Comparison of ENCODE assay signal across 1 cellular context in the genomic region with DNA sequence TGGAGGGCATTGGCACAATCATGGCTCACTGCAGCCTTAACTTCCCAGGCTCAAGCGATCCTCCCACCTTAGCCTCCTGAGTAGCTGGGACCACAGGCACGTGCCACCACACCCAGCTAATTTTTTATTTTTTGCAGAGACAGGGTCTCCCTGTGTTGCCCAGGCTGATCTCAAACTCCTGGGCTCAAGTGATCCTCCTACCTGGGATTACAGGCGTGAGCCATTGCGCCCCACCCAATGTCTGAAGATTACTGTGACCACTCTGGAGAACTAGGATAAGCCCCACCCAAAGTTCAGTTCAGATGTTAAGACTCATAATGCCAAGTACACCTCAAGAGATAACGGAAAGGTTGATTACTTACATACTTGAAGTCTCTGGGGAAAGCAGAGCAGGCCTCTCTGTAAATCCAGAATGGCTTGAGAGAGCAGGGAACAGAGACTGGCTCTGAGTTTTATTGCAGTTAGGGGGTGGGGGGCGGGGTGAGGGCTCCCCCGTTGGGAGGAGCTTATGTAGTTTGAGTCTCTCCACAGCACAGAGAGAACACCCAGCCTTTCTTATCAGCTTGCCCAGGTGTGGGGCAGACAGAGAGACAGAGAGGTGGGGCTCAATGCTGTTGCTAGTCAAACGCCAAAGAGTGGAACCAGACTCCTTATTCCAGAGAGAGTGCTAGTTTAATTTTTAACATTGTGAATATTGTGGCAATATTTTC.
TF ChIP-seq lines count a peak whose summit lies in the region.

No MANE protein-coding gene starts in this region.

TF ChIP-seq in GM23338, 12 proteins besides CTCF, POLR2A, EP300 and RAD21:
- TF ChIP-seq, protein P1, sequence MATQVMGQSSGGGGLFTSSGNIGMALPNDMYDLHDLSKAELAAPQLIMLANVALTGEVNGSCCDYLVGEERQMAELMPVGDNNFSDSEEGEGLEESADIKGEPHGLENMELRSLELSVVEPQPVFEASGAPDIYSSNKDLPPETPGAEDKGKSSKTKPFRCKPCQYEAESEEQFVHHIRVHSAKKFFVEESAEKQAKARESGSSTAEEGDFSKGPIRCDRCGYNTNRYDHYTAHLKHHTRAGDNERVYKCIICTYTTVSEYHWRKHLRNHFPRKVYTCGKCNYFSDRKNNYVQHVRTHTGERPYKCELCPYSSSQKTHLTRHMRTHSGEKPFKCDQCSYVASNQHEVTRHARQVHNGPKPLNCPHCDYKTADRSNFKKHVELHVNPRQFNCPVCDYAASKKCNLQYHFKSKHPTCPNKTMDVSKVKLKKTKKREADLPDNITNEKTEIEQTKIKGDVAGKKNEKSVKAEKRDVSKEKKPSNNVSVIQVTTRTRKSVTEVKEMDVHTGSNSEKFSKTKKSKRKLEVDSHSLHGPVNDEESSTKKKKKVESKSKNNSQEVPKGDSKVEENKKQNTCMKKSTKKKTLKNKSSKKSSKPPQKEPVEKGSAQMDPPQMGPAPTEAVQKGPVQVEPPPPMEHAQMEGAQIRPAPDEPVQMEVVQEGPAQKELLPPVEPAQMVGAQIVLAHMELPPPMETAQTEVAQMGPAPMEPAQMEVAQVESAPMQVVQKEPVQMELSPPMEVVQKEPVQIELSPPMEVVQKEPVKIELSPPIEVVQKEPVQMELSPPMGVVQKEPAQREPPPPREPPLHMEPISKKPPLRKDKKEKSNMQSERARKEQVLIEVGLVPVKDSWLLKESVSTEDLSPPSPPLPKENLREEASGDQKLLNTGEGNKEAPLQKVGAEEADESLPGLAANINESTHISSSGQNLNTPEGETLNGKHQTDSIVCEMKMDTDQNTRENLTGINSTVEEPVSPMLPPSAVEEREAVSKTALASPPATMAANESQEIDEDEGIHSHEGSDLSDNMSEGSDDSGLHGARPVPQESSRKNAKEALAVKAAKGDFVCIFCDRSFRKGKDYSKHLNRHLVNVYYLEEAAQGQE (IDR thresholded peaks at IDR 0.05; ENCODE audit: unreplicated experiment): no peak
- no peak for TF ChIP-seq JUNB (IDR thresholded peaks at IDR 0.05; ENCODE audit: unreplicated experiment)
- TF ChIP-seq, protein P2, sequence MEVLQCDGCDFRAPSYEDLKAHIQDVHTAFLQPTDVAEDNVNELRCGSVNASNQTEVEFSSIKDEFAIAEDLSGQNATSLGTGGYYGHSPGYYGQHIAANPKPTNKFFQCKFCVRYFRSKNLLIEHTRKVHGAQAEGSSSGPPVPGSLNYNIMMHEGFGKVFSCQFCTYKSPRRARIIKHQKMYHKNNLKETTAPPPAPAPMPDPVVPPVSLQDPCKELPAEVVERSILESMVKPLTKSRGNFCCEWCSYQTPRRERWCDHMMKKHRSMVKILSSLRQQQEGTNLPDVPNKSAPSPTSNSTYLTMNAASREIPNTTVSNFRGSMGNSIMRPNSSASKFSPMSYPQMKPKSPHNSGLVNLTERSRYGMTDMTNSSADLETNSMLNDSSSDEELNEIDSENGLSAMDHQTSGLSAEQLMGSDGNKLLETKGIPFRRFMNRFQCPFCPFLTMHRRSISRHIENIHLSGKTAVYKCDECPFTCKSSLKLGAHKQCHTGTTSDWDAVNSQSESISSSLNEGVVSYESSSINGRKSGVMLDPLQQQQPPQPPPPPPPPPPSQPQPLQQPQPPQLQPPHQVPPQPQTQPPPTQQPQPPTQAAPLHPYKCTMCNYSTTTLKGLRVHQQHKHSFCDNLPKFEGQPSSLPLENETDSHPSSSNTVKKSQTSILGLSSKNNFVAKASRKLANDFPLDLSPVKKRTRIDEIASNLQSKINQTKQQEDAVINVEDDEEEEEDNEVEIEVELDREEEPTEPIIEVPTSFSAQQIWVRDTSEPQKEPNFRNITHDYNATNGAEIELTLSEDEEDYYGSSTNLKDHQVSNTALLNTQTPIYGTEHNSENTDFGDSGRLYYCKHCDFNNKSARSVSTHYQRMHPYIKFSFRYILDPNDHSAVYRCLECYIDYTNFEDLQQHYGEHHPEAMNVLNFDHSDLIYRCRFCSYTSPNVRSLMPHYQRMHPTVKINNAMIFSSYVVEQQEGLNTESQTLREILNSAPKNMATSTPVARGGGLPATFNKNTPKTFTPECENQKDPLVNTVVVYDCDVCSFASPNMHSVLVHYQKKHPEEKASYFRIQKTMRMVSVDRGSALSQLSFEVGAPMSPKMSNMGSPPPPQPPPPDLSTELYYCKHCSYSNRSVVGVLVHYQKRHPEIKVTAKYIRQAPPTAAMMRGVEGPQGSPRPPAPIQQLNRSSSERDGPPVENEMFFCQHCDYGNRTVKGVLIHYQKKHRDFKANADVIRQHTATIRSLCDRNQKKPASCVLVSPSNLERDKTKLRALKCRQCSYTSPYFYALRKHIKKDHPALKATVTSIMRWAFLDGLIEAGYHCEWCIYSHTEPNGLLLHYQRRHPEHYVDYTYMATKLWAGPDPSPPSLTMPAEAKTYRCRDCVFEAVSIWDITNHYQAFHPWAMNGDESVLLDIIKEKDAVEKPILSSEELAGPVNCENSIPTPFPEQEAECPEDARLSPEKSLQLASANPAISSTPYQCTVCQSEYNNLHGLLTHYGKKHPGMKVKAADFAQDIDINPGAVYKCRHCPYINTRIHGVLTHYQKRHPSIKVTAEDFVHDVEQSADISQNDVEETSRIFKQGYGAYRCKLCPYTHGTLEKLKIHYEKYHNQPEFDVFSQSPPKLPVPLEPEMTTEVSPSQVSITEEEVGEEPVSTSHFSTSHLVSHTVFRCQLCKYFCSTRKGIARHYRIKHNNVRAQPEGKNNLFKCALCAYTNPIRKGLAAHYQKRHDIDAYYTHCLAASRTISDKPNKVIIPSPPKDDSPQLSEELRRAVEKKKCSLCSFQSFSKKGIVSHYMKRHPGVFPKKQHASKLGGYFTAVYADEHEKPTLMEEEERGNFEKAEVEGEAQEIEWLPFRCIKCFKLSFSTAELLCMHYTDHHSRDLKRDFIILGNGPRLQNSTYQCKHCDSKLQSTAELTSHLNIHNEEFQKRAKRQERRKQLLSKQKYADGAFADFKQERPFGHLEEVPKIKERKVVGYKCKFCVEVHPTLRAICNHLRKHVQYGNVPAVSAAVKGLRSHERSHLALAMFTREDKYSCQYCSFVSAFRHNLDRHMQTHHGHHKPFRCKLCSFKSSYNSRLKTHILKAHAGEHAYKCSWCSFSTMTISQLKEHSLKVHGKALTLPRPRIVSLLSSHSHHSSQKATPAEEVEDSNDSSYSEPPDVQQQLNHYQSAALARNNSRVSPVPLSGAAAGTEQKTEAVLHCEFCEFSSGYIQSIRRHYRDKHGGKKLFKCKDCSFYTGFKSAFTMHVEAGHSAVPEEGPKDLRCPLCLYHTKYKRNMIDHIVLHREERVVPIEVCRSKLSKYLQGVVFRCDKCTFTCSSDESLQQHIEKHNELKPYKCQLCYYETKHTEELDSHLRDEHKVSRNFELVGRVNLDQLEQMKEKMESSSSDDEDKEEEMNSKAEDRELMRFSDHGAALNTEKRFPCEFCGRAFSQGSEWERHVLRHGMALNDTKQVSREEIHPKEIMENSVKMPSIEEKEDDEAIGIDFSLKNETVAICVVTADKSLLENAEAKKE (CRISPR knock-in tag; IDR thresholded peaks at IDR 0.05): no peak
- no peak for TF ChIP-seq CREB1 (CRISPR knock-in tag; IDR thresholded peaks at IDR 0.05; ENCODE audit: low read depth)
- no peak for TF ChIP-seq ZNF331 (CRISPR knock-in tag; IDR thresholded peaks at IDR 0.05; ENCODE audit: low read depth)
- TF ChIP-seq EZH2 (IDR thresholded peaks at IDR 0.05; ENCODE audit: low read depth, unreplicated experiment): no peak
- TF ChIP-seq STAT1 (IDR thresholded peaks at IDR 0.05; ENCODE audit: unreplicated experiment): no peak
- no peak for TF ChIP-seq POLR2AphosphoS5 (IDR thresholded peaks at IDR 0.05; ENCODE audit: low read depth)
- TF ChIP-seq, protein P3, sequence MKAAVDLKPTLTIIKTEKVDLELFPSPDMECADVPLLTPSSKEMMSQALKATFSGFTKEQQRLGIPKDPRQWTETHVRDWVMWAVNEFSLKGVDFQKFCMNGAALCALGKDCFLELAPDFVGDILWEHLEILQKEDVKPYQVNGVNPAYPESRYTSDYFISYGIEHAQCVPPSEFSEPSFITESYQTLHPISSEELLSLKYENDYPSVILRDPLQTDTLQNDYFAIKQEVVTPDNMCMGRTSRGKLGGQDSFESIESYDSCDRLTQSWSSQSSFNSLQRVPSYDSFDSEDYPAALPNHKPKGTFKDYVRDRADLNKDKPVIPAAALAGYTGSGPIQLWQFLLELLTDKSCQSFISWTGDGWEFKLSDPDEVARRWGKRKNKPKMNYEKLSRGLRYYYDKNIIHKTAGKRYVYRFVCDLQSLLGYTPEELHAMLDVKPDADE (IDR thresholded peaks at IDR 0.05): no peak
- TF ChIP-seq ZNF114 (CRISPR knock-in tag; IDR thresholded peaks at IDR 0.05): no peak
- TF ChIP-seq NANOG (IDR thresholded peaks at IDR 0.05; ENCODE audit: borderline replicate concordance): no peak
